14 cellular contexts compared by ENCODE assay signal in the genomic region with DNA sequence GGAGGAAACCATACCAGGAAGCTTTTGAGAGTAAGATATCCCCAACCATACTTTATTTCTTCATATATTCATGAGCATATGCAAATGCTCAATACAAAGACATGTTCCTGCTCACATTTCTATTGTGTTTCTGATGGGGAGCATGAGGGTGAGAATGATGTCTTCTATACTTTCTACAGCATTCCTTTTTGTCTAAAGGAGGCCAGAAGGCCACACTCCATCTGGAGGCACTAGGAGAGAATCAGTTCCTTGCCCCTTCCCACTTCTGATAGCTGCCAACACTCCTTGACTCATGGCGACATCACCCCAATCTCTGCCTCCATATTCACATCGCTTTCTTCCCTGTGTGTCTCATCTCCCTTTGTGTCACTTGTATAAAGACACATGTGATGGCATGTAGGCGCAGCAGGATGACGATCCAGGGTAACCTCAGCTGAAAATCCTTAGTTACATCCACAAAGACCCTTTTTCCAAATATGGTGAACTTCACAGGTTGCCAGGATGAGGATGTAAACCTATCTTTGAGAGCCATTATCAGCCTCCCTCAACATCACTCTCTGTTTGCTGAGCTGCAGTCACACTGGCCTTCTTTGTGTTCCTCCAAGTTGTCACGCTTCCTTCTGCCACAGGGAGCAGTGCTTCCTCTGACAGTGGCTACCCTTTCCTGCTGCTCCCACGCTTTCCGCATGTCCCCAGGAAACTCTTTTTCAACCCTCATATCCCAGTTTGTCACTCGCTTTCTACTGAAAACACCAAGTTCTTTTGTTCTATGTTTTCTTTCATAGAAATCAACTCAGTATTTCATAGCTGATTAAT.
DNase-seq lines count a peak whose midpoint lies in the region; ATAC-seq and TF ChIP-seq lines count a peak whose summit lies in the region.
"Had no signal": no experiment of that assay in that cellular context is flagged by ENCODE, and none has a peak within 500 bp of the region (broad histone marks: within the 10 kb centered on the region; RNA-seq: fewer than 3 reads in every experiment).

No MANE protein-coding gene starts in this region.

- no peak for TF ChIP-seq POLR2A in Peyer's patch (IDR thresholded peaks at IDR 0.05)

- H3K4me3 ChIP-seq in left ventricle myocardium inferior (no peak overlapping the region), Peyer's patch (no peak overlapping the region)
- H3K4me3 ChIP-seq: prostate gland, vagina had no signal

- peak; percentile 45 for TF ChIP-seq CTCF in left ventricle myocardium inferior (IDR thresholded peaks at IDR 0.05; ENCODE audit: borderline replicate concordance)
- peak in 2 of 6 experiments; percentile 33 to 34 for TF ChIP-seq CTCF in Peyer's patch (IDR thresholded peaks at IDR 0.05)

- H3K9me3 ChIP-seq in left ventricle myocardium inferior (replicated peaks) = no peaks in the 10 kb centered on the region
- no peaks in the 10 kb centered on the region for H3K9me3 ChIP-seq in Peyer's patch
- H3K9me3 ChIP-seq: BE2C, prostate gland, vagina had no signal

- intact Hi-C loops in left ventricle myocardium inferior (cut with micrococcal nuclease) (no loop called here), Right ventricle myocardium inferior (cut with DNase I) (no loop called here)

- ATAC-seq in Right ventricle myocardium inferior (no peak), SK-N-SH treated with all-trans-retinoic acid at 6 μM for 48 hours (peak; percentile 70)

- H3K4me1 ChIP-seq in left ventricle myocardium inferior = peaks cover 54% of the 10 kb centered on the region
- no peaks in the 10 kb centered on the region for H3K4me1 ChIP-seq in Peyer's patch
- H3K4me1 ChIP-seq: BE2C, prostate gland had no signal

- DNase-seq in left ventricle myocardium inferior (no peak), Right ventricle myocardium inferior (ENCODE audit: missing footprints) (no peak), iPS DF 19.7 (ENCODE audit: low read depth, low spot score) (peak; percentile 64), Peyer's patch (no peak), dermis blood vessel endothelial cell (no peak)
- DNase-seq in activated CD8-positive, alpha-beta memory T cell treated with anti-CD3 and anti-CD28 coated beads, Interleukin-2, amount 50 U/mL, for 4 hours = no peak
- DNase-seq in stimulated activated CD4-positive, alpha-beta T cell treated with anti-CD3 and anti-CD28 coated beads, Interleukin-4, amount 100 ng/mL, for 4 hours = no peak
- DNase-seq: activated CD4-positive, alpha-beta T cell treated with anti-CD3 and anti-CD28 coated beads, Interleukin-2, amount 50 U/mL, for 48 hours; activated naive CD8-positive, alpha-beta T cell treated with anti-CD3 and anti-CD28 coated beads for 36 hours; BE2C had no signal

- no peaks in the 10 kb centered on the region for H3K27me3 ChIP-seq in left ventricle myocardium inferior (ENCODE audit: low read depth)
- no peaks in the 10 kb centered on the region for H3K27me3 ChIP-seq in Peyer's patch
- H3K27me3 ChIP-seq: BE2C, vagina had no signal

- H3K27ac ChIP-seq in left ventricle myocardium inferior (replicated peaks) (peak overlapping the region; percentile 61), Peyer's patch (no peak overlapping the region)
- H3K27ac ChIP-seq: prostate gland, RWPE1, vagina had no signal

- H3K36me3 ChIP-seq in left ventricle myocardium inferior (no peaks in the 10 kb centered on the region), Peyer's patch (no peaks in the 10 kb centered on the region)
- H3K36me3 ChIP-seq: BE2C, prostate gland, vagina had no signal

TF ChIP-seq in SK-N-SH treated with all-trans-retinoic acid at 6 μM for 48 hours, 23 proteins besides CTCF, POLR2A, EP300 and RAD21 (continues in another document):
- TF ChIP-seq CSDC2 (CRISPR knock-in tag; IDR thresholded peaks at IDR 0.05) = no peak
- no peak for TF ChIP-seq SNAI2 (CRISPR knock-in tag; IDR thresholded peaks at IDR 0.05)
- TF ChIP-seq, protein P1, sequence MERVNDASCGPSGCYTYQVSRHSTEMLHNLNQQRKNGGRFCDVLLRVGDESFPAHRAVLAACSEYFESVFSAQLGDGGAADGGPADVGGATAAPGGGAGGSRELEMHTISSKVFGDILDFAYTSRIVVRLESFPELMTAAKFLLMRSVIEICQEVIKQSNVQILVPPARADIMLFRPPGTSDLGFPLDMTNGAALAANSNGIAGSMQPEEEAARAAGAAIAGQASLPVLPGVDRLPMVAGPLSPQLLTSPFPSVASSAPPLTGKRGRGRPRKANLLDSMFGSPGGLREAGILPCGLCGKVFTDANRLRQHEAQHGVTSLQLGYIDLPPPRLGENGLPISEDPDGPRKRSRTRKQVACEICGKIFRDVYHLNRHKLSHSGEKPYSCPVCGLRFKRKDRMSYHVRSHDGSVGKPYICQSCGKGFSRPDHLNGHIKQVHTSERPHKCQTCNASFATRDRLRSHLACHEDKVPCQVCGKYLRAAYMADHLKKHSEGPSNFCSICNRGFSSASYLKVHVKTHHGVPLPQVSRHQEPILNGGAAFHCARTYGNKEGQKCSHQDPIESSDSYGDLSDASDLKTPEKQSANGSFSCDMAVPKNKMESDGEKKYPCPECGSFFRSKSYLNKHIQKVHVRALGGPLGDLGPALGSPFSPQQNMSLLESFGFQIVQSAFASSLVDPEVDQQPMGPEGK (CRISPR knock-in tag; IDR thresholded peaks at IDR 0.05; ENCODE audit: borderline replicate concordance) = no peak
- TF ChIP-seq ZFP3 (CRISPR knock-in tag; IDR thresholded peaks at IDR 0.05) = no peak
- TF ChIP-seq OSR1 (CRISPR knock-in tag; IDR thresholded peaks at IDR 0.05) = no peak
- no peak for TF ChIP-seq GLIS3 (CRISPR knock-in tag; IDR thresholded peaks at IDR 0.05)
- no peak for TF ChIP-seq TOX (CRISPR knock-in tag; IDR thresholded peaks at IDR 0.05; ENCODE audit: borderline replicate concordance)
- no peak for TF ChIP-seq CREB5 (CRISPR knock-in tag; IDR thresholded peaks at IDR 0.05; ENCODE audit: low read depth)
- TF ChIP-seq ZNF565 (CRISPR knock-in tag; conservative IDR thresholded peaks at IDR 0.05; ENCODE audit: low read depth) = no peak
- no peak for TF ChIP-seq TCF4 (CRISPR knock-in tag; IDR thresholded peaks at IDR 0.05; ENCODE audit: borderline replicate concordance)
- no peak for TF ChIP-seq TSHZ2 (CRISPR knock-in tag; IDR thresholded peaks at IDR 0.05)
- TF ChIP-seq ZFP30 (CRISPR knock-in tag; IDR thresholded peaks at IDR 0.05) = no peak
- TF ChIP-seq ZNF70 (CRISPR knock-in tag; IDR thresholded peaks at IDR 0.05) = no peak
- TF ChIP-seq CSRNP3 (CRISPR knock-in tag; IDR thresholded peaks at IDR 0.05) = no peak
- TF ChIP-seq ARNTL (CRISPR knock-in tag; IDR thresholded peaks at IDR 0.05; ENCODE audit: borderline replicate concordance, low read depth) = no peak
